In genomic region chr2:119678021-119678656, GRCh38 we compare ENCODE assay signal across 8 cellular contexts. TPM values are rescaled to one million over a fixed set of nuclear protein-coding genes. Genes with fewer than 3 reads are reported as not detected.
DNase-seq lines count a peak whose midpoint lies in the region; ATAC-seq, FAIRE-seq and TF ChIP-seq lines count a peak whose summit lies in the region.

No MANE protein-coding gene starts in this region.

- H3K4me3 ChIP-seq in GM12878 (no peak overlapping the region), osteoblast (ENCODE audit: insufficient read depth, low read length) (no peak overlapping the region)

- 87% methylated on average over 19 of the region's 19 CpGs for WGBS in GM12878 (ENCODE audit: insufficient coverage, insufficient replicate concordance, low lambda C conversion rate, missing lambda C conversion rate)

- CTCF ChIA-PET in HEK293T (lab: Yijun Ruan, JAX) (interaction anchor here (0.6 to 0.8 kb wide), 3 partner anchors 18 to 38 kb away, joined by 3 read pairs; no protein-coding TSS in a partner anchor), GM12878 (lab: Yijun Ruan, JAX) (interaction anchor here (1.0 to 2.1 kb wide), 7 partner anchors 14 to 498 kb away, joined by 3 to 9 read pairs (median 6); no protein-coding TSS in a partner anchor)

- H3K4me2 ChIP-seq in GM12878 (ENCODE audit: control insufficient read depth, insufficient read depth) = no peak overlapping the region
- peak overlapping the region; percentile 98 for H3K4me2 ChIP-seq in osteoblast (ENCODE audit: insufficient read depth, low read length)

- H3K36me3 ChIP-seq in GM12878 (ENCODE audit: control insufficient read depth in 2 of 2, insufficient read depth in 2 of 2, low read length in 1 of 2) (peaks cover 3 to 9% of the 10 kb centered on the region in 2 experiments; a peak in 2 of 4 replicates), osteoblast (ENCODE audit: insufficient read depth, low read length) (peaks cover 3% of the 10 kb centered on the region)

- H3K9ac ChIP-seq in GM12878 (ENCODE audit: control insufficient read depth, insufficient read depth, low read length) = no peak overlapping the region

- no peak overlapping the region for H3K27ac ChIP-seq in GM12878 (ENCODE audit: control insufficient read depth, insufficient read depth)
- H3K27ac ChIP-seq in osteoblast (ENCODE audit: low read depth, low read length) = no peak overlapping the region

- DNase-seq in HEK293T (ENCODE audit: extremely low spot score) = no peak
- DNase-seq in NCI-H774 (lab: John Stamatoyannopoulos, UW) = peak; percentile 87
- no peak for DNase-seq in GM12878 (ENCODE audit: low read depth, low spot score)
- no peak for DNase-seq in osteoblast (ENCODE audit: insufficient read length, low spot score, missing footprints)
- DNase-seq in SIG-M5 (lab: John Stamatoyannopoulos, UW) = no peak
- DNase-seq in stimulated activated CD4-positive, alpha-beta T cell treated with anti-CD3 and anti-CD28 coated beads, Interleukin-12 subunit alpha, Interleukin-12 subunit beta, amount 100 ng/mL, for 4 hours = no peak

- no peak for TF ChIP-seq EP300 in GM12878 (IDR thresholded peaks at IDR 0.05; ENCODE audit: borderline replicate concordance in 1 of 2, control insufficient read depth in 1 of 2, low read depth in 2 of 2, low read length in 2 of 2)

- H3K27me3 ChIP-seq in GM12878 (replicated peaks in 1 of 2; ENCODE audit: control insufficient read depth in 2 of 2, insufficient read depth in 2 of 2, low read length in 1 of 2) = no peaks in the 10 kb centered on the region
- H3K27me3 ChIP-seq in osteoblast (ENCODE audit: insufficient read depth, low read length) = peaks cover 10% of the 10 kb centered on the region

- no peak for TF ChIP-seq POLR2A in GM12878 (IDR thresholded peaks at IDR 0.05; ENCODE audit: low read depth, low read length)

- intact Hi-C loops in GM12878 (cut with micrococcal nuclease; ENCODE audit: unreplicated experiment) = no loop called here

- TF ChIP-seq RAD21 in GM12878 (IDR thresholded peaks at IDR 0.05; ENCODE audit: insufficient read depth, low read depth, low read length) = no peak

- H3K79me2 ChIP-seq in GM12878 (ENCODE audit: control insufficient read depth, insufficient read depth, low read length) (peaks cover 15% of the 10 kb centered on the region), osteoblast (ENCODE audit: insufficient read depth, low read length) (peaks cover 20% of the 10 kb centered on the region)

- H3K4me1 ChIP-seq in GM12878 (ENCODE audit: control insufficient read depth, insufficient read depth, low read length) = peaks cover 7% of the 10 kb centered on the region
- H3K4me1 ChIP-seq in osteoblast (ENCODE audit: insufficient read depth, low read length) = peaks cover 7% of the 10 kb centered on the region

- no peak for TF ChIP-seq CTCF in GM12878 (IDR thresholded peaks at IDR 0.05 in 2 of 3, conservative IDR thresholded peaks at IDR 0.05 in 1 of 3; ENCODE audit: control insufficient read depth in 2 of 3, extremely low read depth in 1 of 3, insufficient read depth in 1 of 3, low read depth in 3 of 3, low read length in 3 of 3)
- no peak for TF ChIP-seq CTCF in osteoblast (IDR thresholded peaks at IDR 0.05; ENCODE audit: extremely low read depth, low read depth, low read length)

- no peaks in the 10 kb centered on the region for H4K20me1 ChIP-seq in GM12878 (ENCODE audit: control insufficient read depth, insufficient read depth)
- peaks cover 21% of the 10 kb centered on the region for H4K20me1 ChIP-seq in osteoblast (ENCODE audit: insufficient read depth, low read length)

- no TSS peak for BruUV-seq in GM12878 (replicated peaks; lab: Mats Ljungman, UMichigan)

- POLR2A ChIA-PET in HEK293T (lab: Yijun Ruan, JAX) = interaction anchor here (0.6 to 1.5 kb wide), 9 partner anchors 9 to 424 kb away, joined by 3 to 11 read pairs (median 3); partner anchors contain the start of gene PTPN4
- POLR2A ChIA-PET in GM12878 (lab: Charles Lee) = interaction anchor here (0.7 to 1.0 kb wide), 3 partner anchors 8 to 499 kb away, joined by 3 to 4 read pairs (median 4); no protein-coding TSS in a partner anchor

- SMC1A ChIA-PET in GM12878 (lab: Charles Lee; ENCODE audit: uncharacterized antibody, unreplicated experiment) = interaction anchor here (0.6 to 1.0 kb wide), 5 partner anchors 29 to 603 kb away, joined by 3 read pairs; no protein-coding TSS in a partner anchor

- H3K9me3 ChIP-seq in GM12878 (replicated peaks; ENCODE audit: control insufficient read depth, insufficient read depth, low read length) (no peaks in the 10 kb centered on the region), osteoblast (ENCODE audit: low read depth, low read length) (no peaks in the 10 kb centered on the region)

- RAD21 ChIA-PET in GM12878 (lab: Charles Lee; ENCODE audit: unreplicated experiment) = interaction anchor here (0.6 to 1.9 kb wide), 3 partner anchors 25 to 497 kb away, joined by 3 to 9 read pairs (median 4); no protein-coding TSS in a partner anchor

- ATAC-seq in GM12878 (no peak), GM21390 (IDR thresholded peaks at IDR 0.05; ENCODE audit: unreplicated experiment) (no peak), HG03139 (IDR thresholded peaks at IDR 0.05; ENCODE audit: unreplicated experiment) (no peak)

- in situ Hi-C loops in GM12878 (cut with MboI) = no loop called here

- H2AFZ ChIP-seq in GM12878 (ENCODE audit: control insufficient read depth, low read depth, low read length) (no peak overlapping the region), osteoblast (ENCODE audit: low read length) (no peak overlapping the region)

- no peak for FAIRE-seq in GM12878 (lab: Jason Lieb, UNC)

TF ChIP-seq in HEK293T, 16 proteins besides CTCF, POLR2A, EP300 and RAD21:
- TF ChIP-seq L3MBTL2 (conservative IDR thresholded peaks at IDR 0.05) (peak; percentile 25; the same call in 1 of the 2 replicates), TARDBP (IDR thresholded peaks at IDR 0.05) (no peak)

TF ChIP-seq in GM12878, 131 proteins besides CTCF, POLR2A, EP300 and RAD21:
- no peak for TF ChIP-seq MEF2A (IDR thresholded peaks at IDR 0.05; ENCODE audit: insufficient read depth, low read depth, low read length)
- TF ChIP-seq TCF7 (IDR thresholded peaks at IDR 0.05; ENCODE audit: borderline replicate concordance) = peak; percentile 11; the same call in 1 of the 2 replicates
- TF ChIP-seq IKZF1 (conservative IDR thresholded peaks at IDR 0.05) = no peak
- TF ChIP-seq, protein P1, sequence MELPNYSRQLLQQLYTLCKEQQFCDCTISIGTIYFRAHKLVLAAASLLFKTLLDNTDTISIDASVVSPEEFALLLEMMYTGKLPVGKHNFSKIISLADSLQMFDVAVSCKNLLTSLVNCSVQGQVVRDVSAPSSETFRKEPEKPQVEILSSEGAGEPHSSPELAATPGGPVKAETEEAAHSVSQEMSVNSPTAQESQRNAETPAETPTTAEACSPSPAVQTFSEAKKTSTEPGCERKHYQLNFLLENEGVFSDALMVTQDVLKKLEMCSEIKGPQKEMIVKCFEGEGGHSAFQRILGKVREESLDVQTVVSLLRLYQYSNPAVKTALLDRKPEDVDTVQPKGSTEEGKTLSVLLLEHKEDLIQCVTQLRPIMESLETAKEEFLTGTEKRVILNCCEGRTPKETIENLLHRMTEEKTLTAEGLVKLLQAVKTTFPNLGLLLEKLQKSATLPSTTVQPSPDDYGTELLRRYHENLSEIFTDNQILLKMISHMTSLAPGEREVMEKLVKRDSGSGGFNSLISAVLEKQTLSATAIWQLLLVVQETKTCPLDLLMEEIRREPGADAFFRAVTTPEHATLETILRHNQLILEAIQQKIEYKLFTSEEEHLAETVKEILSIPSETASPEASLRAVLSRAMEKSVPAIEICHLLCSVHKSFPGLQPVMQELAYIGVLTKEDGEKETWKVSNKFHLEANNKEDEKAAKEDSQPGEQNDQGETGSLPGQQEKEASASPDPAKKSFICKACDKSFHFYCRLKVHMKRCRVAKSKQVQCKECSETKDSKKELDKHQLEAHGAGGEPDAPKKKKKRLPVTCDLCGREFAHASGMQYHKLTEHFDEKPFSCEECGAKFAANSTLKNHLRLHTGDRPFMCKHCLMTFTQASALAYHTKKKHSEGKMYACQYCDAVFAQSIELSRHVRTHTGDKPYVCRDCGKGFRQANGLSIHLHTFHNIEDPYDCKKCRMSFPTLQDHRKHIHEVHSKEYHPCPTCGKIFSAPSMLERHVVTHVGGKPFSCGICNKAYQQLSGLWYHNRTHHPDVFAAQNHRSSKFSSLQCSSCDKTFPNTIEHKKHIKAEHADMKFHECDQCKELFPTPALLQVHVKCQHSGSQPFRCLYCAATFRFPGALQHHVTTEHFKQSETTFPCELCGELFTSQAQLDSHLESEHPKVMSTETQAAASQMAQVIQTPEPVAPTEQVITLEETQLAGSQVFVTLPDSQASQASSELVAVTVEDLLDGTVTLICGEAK (IDR thresholded peaks at IDR 0.05; ENCODE audit: borderline replicate concordance) = peak; percentile 37; the same call in 1 of the 2 replicates

RNA-seq across cellular contexts. Expression of gene TMEM177, which starts 0.9 kb away (rescaled TPM):
- 25.8 and 26.2 TPM in 2 replicates for total RNA-seq in GM12878 (2013; cell fraction: nucleolus; rRNA removed)
- total RNA-seq in GM12878 (2014; rRNA removed) (23.6 and 25.2 TPM in 2 replicates), GM12878 (2014; rRNA removed; fragmentation: Illumina TruSeq; extraction: Trizol) (12.7 and 13.0 TPM in 2 replicates), GM12878 (2021) (15.1 and 17.0 TPM in 2 replicates), osteoblast (7.4 and 8.0 TPM in 2 replicates)
- polyA plus RNA-seq in GM12878 (2011; ENCODE audit: low read depth) = 3.0 TPM
- polyA plus RNA-seq in GM12878 (2011; rRNA removed) (7.1 and 10.9 TPM in 2 replicates), GM12878 (2014; fragmentation: Illumina TruSeq; extraction: Trizol) (8.0 and 15.6 TPM in 2 replicates), GM12878 (2014; fragmentation: Nextera tagmentation; extraction: Ambion mirVana) (1 to 10 TPM; 4.5 to 8.3 TPM), GM12878 (2014; rRNA removed) (25.5 and 29.0 TPM in 2 replicates), GM12878 (2016; fragmentation: Nextera tagmentation; extraction: Ambion mirVana) (10 to 100 TPM; 22.1 to 30.3 TPM)
- polyA plus RNA-seq in GM12878 (2011; cell fraction: cytosol; rRNA removed) = 12.7 and 20.6 TPM in 2 replicates
- 15.3 and 17.9 TPM in 2 replicates for polyA plus RNA-seq in GM12878 (2011; cell fraction: nucleus; rRNA removed)
- polyA plus RNA-seq in GM12878 (2012) = 6.8 and 9.2 TPM in 2 replicates
- 10.1 and 17.8 TPM in 2 replicates for polyA minus RNA-seq in GM12878 (2011; rRNA and poly(A)+ RNA removed)
- 3.2 and 5.0 TPM in 2 replicates for polyA minus RNA-seq in GM12878 (2011; cell fraction: cytosol; rRNA and poly(A)+ RNA removed)
- polyA minus RNA-seq in GM12878 (2011; cell fraction: nucleus; rRNA and poly(A)+ RNA removed) = 17.8 and 27.7 TPM in 2 replicates
